In genomic region chr11:33135768-33136443, GRCh38 we compare ENCODE assay signal across 1 cellular context.
TF ChIP-seq lines count a peak whose summit lies in the region.

No MANE protein-coding gene starts in this region.

TF ChIP-seq in IMR-90, 13 proteins besides CTCF, POLR2A, EP300 and RAD21:
- TF ChIP-seq MAZ (IDR thresholded peaks at IDR 0.05; ENCODE audit: borderline replicate concordance, low read depth, low read length) (no peak), BHLHE40 (IDR thresholded peaks at IDR 0.05; ENCODE audit: low read depth, low read length) (no peak), USF2 (IDR thresholded peaks at IDR 0.05; ENCODE audit: low read depth, low read length) (no peak), CHD1 (IDR thresholded peaks at IDR 0.05; ENCODE audit: low read depth, low read length) (no peak), CEBPB (IDR thresholded peaks at IDR 0.05; ENCODE audit: low read depth, low read length) (no peak), RCOR1 (IDR thresholded peaks at IDR 0.05; ENCODE audit: insufficient replicate concordance, low read length) (no peak), MAFK (IDR thresholded peaks at IDR 0.05; ENCODE audit: low read depth, low read length) (no peak), NFE2L2 (IDR thresholded peaks at IDR 0.05; ENCODE audit: low read depth, low read length) (no peak), SMC3 (IDR thresholded peaks at IDR 0.05; ENCODE audit: low read depth, low read length) (no peak), FOS (IDR thresholded peaks at IDR 0.05; ENCODE audit: low read depth, low read length) (no peak), MXI1 (IDR thresholded peaks at IDR 0.05; ENCODE audit: borderline replicate concordance, low read depth, low read length) (no peak), RFX5 (IDR thresholded peaks at IDR 0.05; ENCODE audit: low read depth, low read length) (no peak), ELK1 (IDR thresholded peaks at IDR 0.05; ENCODE audit: borderline replicate concordance, low read depth, low read length) (no peak)
TF ChIP-seq in IMR-90: peak in this region for 0.
